In genomic region chr3:15794842-15795562, GRCh38 we compare ENCODE assay signal across 9 cellular contexts. TPM values are rescaled to one million over a fixed set of nuclear protein-coding genes. Genes with fewer than 3 reads are reported as not detected.
DNase-seq lines count a peak whose midpoint lies in the region; ATAC-seq and TF ChIP-seq lines count a peak whose summit lies in the region.
"Had no signal": no experiment of that assay in that cellular context is flagged by ENCODE, and none has a peak within 500 bp of the region (broad histone marks: within the 10 kb centered on the region; RNA-seq: fewer than 3 reads in every experiment).

No MANE protein-coding gene starts in this region.

- H3K27ac ChIP-seq in SJCRH30 (peak overlapping the region; percentile 71; the same call in 1 of the 2 replicates), esophagus muscularis mucosa (replicated peaks in 1 of 4) (peak overlapping the region; percentile 82 to 87 (median 86)), spleen (peak overlapping the region in 6 of 8 donors; percentile 10 to 89 (median 86))

- no peak for TF ChIP-seq EP300 in esophagus muscularis mucosa (IDR thresholded peaks at IDR 0.05)

- no peak for TF ChIP-seq POLR2A in esophagus muscularis mucosa (IDR thresholded peaks at IDR 0.05; ENCODE audit: low read depth)
- TF ChIP-seq POLR2A in spleen (IDR thresholded peaks at IDR 0.05): no peak

- peak overlapping the region; percentile 23 for H3K4me3 ChIP-seq in GM12875 (ENCODE audit: low read depth, low read length)
- peak overlapping the region; percentile 49 for H3K4me3 ChIP-seq in SJCRH30
- peak overlapping the region; percentile 45 to 59 (median 52) for H3K4me3 ChIP-seq in esophagus muscularis mucosa
- H3K4me3 ChIP-seq in spleen: peak overlapping the region in 3 of 8 donors; percentile 10 to 64 (median 41)

- DNase-seq in SJCRH30 (no peak), esophagus muscularis mucosa (ENCODE audit: extremely low spot score) (no peak), spleen (no peak), NK-92 (lab: John Stamatoyannopoulos, UW; ENCODE audit: unreplicated experiment) (no peak), NCI-H2029 treated with DMSO at 0.1 percent for 48 hours (lab: John Stamatoyannopoulos, UW) (no peak), cortex of kidney (lab: John Stamatoyannopoulos, UW) (no peak)
- DNase-seq: stimulated activated CD4-positive, alpha-beta T cell treated with anti-CD3 and anti-CD28 coated beads, Interleukin-12 subunit alpha, Interleukin-12 subunit beta, amount 100 ng/mL, for 4 hours had no signal

- no peak for ATAC-seq in HG02642 (IDR thresholded peaks at IDR 0.05; ENCODE audit: poor library complexity, unreplicated experiment)

- H3K9me3 ChIP-seq in SJCRH30 (replicated peaks) (no peaks in the 10 kb centered on the region; the same call in 1 of the 2 replicates), esophagus muscularis mucosa (no peaks in the 10 kb centered on the region), spleen (no peaks in the 10 kb centered on the region)

- H3K36me3 ChIP-seq in SJCRH30: peaks cover 10% of the 10 kb centered on the region
- no peaks in the 10 kb centered on the region for H3K36me3 ChIP-seq in esophagus muscularis mucosa
- H3K36me3 ChIP-seq in spleen: peaks cover 0 to 10% (median 0%) of the 10 kb centered on the region in 6 donors

- H3K27me3 ChIP-seq in SJCRH30: no peaks in the 10 kb centered on the region
- no peaks in the 10 kb centered on the region for H3K27me3 ChIP-seq in esophagus muscularis mucosa
- no peaks in the 10 kb centered on the region for H3K27me3 ChIP-seq in spleen (replicated peaks in 1 of 7)

- intact Hi-C loops in esophagus muscularis mucosa (cut with DNase I) (no loop called here), spleen (cut with DNase I; ENCODE audit: low total_unique reads) (no loop called here)

- 10% methylated on average over 2 of the region's 2 CpGs for WGBS in esophagus muscularis mucosa
- WGBS in spleen, 5 donors: 31 to 58% (median 33%) methylated on average over 2 of the region's 2 CpGs

- H3K4me1 ChIP-seq in SJCRH30: peaks cover 11% of the 10 kb centered on the region
- H3K4me1 ChIP-seq in esophagus muscularis mucosa: peaks cover 9 to 47% (median 42%) of the 10 kb centered on the region in 4 donors
- peaks cover 10 to 71% (median 62%) of the 10 kb centered on the region in 6 donors for H3K4me1 ChIP-seq in spleen

- TF ChIP-seq CTCF in GM12875 (IDR thresholded peaks at IDR 0.05; ENCODE audit: borderline replicate concordance, insufficient read depth, low read depth, low read length): no peak
- TF ChIP-seq CTCF in esophagus muscularis mucosa (IDR thresholded peaks at IDR 0.05): no peak
- TF ChIP-seq CTCF in spleen (IDR thresholded peaks at IDR 0.05 in 8 of 11, conservative IDR thresholded peaks at IDR 0.05 in 3 of 11): no peak

RNA-seq across cellular contexts. Expression of gene ANKRD28, which starts 2.8 kb away (rescaled TPM):
- total RNA-seq in SJCRH30 (2014; rRNA removed; shearing (Covaris generic)): 26.4 and 28.8 TPM in 2 replicates
- total RNA-seq in esophagus muscularis mucosa (10 to 100 TPM; 21.2 to 34.8 (median 26.9) TPM), spleen (10 to 100 TPM; 36.0 to 68.6 (median 49.9) TPM)
- 1 to 10 TPM; 5.3 to 8.2 (median 5.7) TPM for polyA plus RNA-seq in spleen
